Comparison of ENCODE assay signal across 2 cellular contexts in genomic region chr3:160437083-160437455, GRCh38.
TF ChIP-seq lines count a peak whose summit lies in the region.

No MANE protein-coding gene starts in this region.

TF ChIP-seq in GM23338, 12 proteins besides CTCF, POLR2A, EP300 and RAD21:
- TF ChIP-seq REST (IDR thresholded peaks at IDR 0.05; ENCODE audit: unreplicated experiment) (no peak), ZNF331 (CRISPR knock-in tag; IDR thresholded peaks at IDR 0.05; ENCODE audit: low read depth) (no peak), CREB1 (CRISPR knock-in tag; IDR thresholded peaks at IDR 0.05; ENCODE audit: low read depth) (no peak), ETS1 (IDR thresholded peaks at IDR 0.05) (no peak), NANOG (IDR thresholded peaks at IDR 0.05; ENCODE audit: borderline replicate concordance) (no peak), EZH2 (IDR thresholded peaks at IDR 0.05; ENCODE audit: low read depth, unreplicated experiment) (no peak), POLR2AphosphoS5 (IDR thresholded peaks at IDR 0.05; ENCODE audit: low read depth) (no peak), EZH2phosphoT487 (IDR thresholded peaks at IDR 0.05; ENCODE audit: unreplicated experiment) (no peak), STAT1 (IDR thresholded peaks at IDR 0.05; ENCODE audit: unreplicated experiment) (no peak), ZNF114 (CRISPR knock-in tag; IDR thresholded peaks at IDR 0.05) (no peak), JUNB (IDR thresholded peaks at IDR 0.05; ENCODE audit: unreplicated experiment) (no peak), ZNF462 (CRISPR knock-in tag; IDR thresholded peaks at IDR 0.05) (no peak)

TF ChIP-seq in WTC11, 78 proteins besides CTCF, POLR2A, EP300 and RAD21 (continued from another document):
- TF ChIP-seq FOXP4 (CRISPR knock-in tag; IDR thresholded peaks at IDR 0.05) (no peak), IRF2 (CRISPR knock-in tag; IDR thresholded peaks at IDR 0.05; ENCODE audit: borderline replicate concordance, low read depth) (no peak), MXD4 (CRISPR knock-in tag; IDR thresholded peaks at IDR 0.05; ENCODE audit: borderline replicate concordance) (no peak), TCF7 (CRISPR knock-in tag; IDR thresholded peaks at IDR 0.05; ENCODE audit: low read depth) (no peak), MLX (CRISPR knock-in tag; IDR thresholded peaks at IDR 0.05) (no peak), NFYB (CRISPR knock-in tag; conservative IDR thresholded peaks at IDR 0.05; ENCODE audit: low read depth) (no peak), TP53 (CRISPR knock-in tag; IDR thresholded peaks at IDR 0.05) (no peak), ELF4 (CRISPR knock-in tag; IDR thresholded peaks at IDR 0.05; ENCODE audit: low read depth) (no peak), HMGA2 (CRISPR knock-in tag; IDR thresholded peaks at IDR 0.05) (no peak), ATF3 (CRISPR knock-in tag; conservative IDR thresholded peaks at IDR 0.05) (no peak)
